Comparison of ENCODE assay signal across 7 cellular contexts in genomic region chr14:51873221-51873893, GRCh38. TPM values are rescaled to one million over a fixed set of nuclear protein-coding genes. Genes with fewer than 3 reads are reported as not detected.
DNase-seq lines count a peak whose midpoint lies in the region; ATAC-seq lines count a peak whose summit lies in the region.

No MANE protein-coding gene starts in this region.

- ATAC-seq in GM19463 (IDR thresholded peaks at IDR 0.05; ENCODE audit: unreplicated experiment) (peak; percentile 95), HG03442 (IDR thresholded peaks at IDR 0.05; ENCODE audit: unreplicated experiment) (peak; percentile 91), sciatic nerve (peak; percentile 76)

- peak; percentile 33 for DNase-seq in GF-D8 (lab: John Stamatoyannopoulos, UW)
- peak; percentile 52 for DNase-seq in RKO (ENCODE audit: low spot score)
- DNase-seq in epidermal melanocyte (ENCODE audit: insufficient read length, low spot score): peak; percentile 37
- no peak for DNase-seq in sciatic nerve (ENCODE audit: low spot score)
- no peak for DNase-seq in nucleus accumbens (lab: John Stamatoyannopoulos, UW)

- intact Hi-C loops in sciatic nerve (cut with DNase I): loop anchor here (1.0 kb wide), 1 partner anchor 25 kb away; no protein-coding TSS in a partner anchor

RNA-seq across cellular contexts. Expression of gene GNG2, which starts 12.9 kb away (rescaled TPM):
- 180 TPM for total RNA-seq in sciatic nerve

Comparison
In these comparisons a context has a peak if more than half of its experiments do, and no peak if none do; other contexts are left out.
1. DNase-seq: peak in GF-D8 (single experiment), RKO (single experiment) and epidermal melanocyte (single experiment); none in sciatic nerve (single experiment) and nucleus accumbens (0 of 56).
2. Peak in every context shown above with its lines, with median percentiles within 50 percentile points of each other: ATAC-seq.